9 cellular contexts compared by ENCODE assay signal in genomic region chr22:37260939-37261338, GRCh38. TPM values are rescaled to one million over a fixed set of nuclear protein-coding genes. Genes with fewer than 3 reads are reported as not detected.
DNase-seq lines count a peak whose midpoint lies in the region; ATAC-seq, FAIRE-seq and TF ChIP-seq lines count a peak whose summit lies in the region.
"Had no signal": no experiment of that assay in that cellular context is flagged by ENCODE, and none has a peak within 500 bp of the region (broad histone marks: within the 10 kb centered on the region; RNA-seq: fewer than 3 reads in every experiment).

No MANE protein-coding gene starts in this region.

- H3K27ac ChIP-seq in KMS-11, result no peak overlapping the region

- H3K27me3 Mint-ChIP-seq in T-cell, result peaks cover 0 to 1% of the 10 kb centered on the region in 2 donors

- H3K36me3 ChIP-seq in KMS-11 (ENCODE audit: insufficient read depth), result no peaks in the 10 kb centered on the region

- in situ Hi-C loops in astrocyte of the spinal cord (cut with HindIII; ENCODE audit: low sequenced_read_pairs), result no loop called here

- peak in 29 of 34 experiments; percentile 31 to 66 (median 53) for DNase-seq in T-cell
- peak; percentile 38 for DNase-seq in astrocyte of the spinal cord (ENCODE audit: low read depth, low spot score)
- peak; percentile 81 for DNase-seq in islet precursor cell
- peak; percentile 68 for DNase-seq in stimulated activated CD4-positive, alpha-beta T cell treated with anti-CD3 and anti-CD28 coated beads, Interleukin-4, amount 100 ng/mL, for 24 hours

- peak overlapping the region in 1 of 3 donors; percentile 5 for H3K4me3 Mint-ChIP-seq in T-cell

- no peaks in the 10 kb centered on the region for H3K79me2 ChIP-seq in KMS-11 (ENCODE audit: insufficient read depth, low read depth)

- peak overlapping the region; percentile 50 to 53 for H3K27ac Mint-ChIP-seq in T-cell

- H2AFZ ChIP-seq in KMS-11 (ENCODE audit: low read depth), result peak overlapping the region; percentile 36; the same call in 1 of the 2 replicates

- POLR2A ChIA-PET in T-cell (lab: Charles Lee), result no interaction called here

- H3K27me3 ChIP-seq in KMS-11 (ENCODE audit: insufficient read depth, low read depth), result no peaks in the 10 kb centered on the region

- no peaks in the 10 kb centered on the region for H3K9me3 Mint-ChIP-seq in T-cell

- FAIRE-seq in G401.6 (lab: Jason Lieb, UNC), result peak; percentile 85

- peak; percentile 95 for TF ChIP-seq CTCF in KMS-11 (conservative IDR thresholded peaks at IDR 0.05; ENCODE audit: low read depth, low read length)
- peak; percentile 94 for TF ChIP-seq CTCF in astrocyte of the spinal cord (IDR thresholded peaks at IDR 0.05; ENCODE audit: low read depth, low read length)

- H3K4me1 Mint-ChIP-seq in T-cell, result peaks cover 18 to 25% (median 18%) of the 10 kb centered on the region in 3 donors

- ATAC-seq in T-cell (replicated peaks in 1 of 4) (peak; percentile 70 to 81 (median 76)), HG02623 (IDR thresholded peaks at IDR 0.05; ENCODE audit: unreplicated experiment) (no peak), GM19324 (IDR thresholded peaks at IDR 0.05; ENCODE audit: low FRiP score, unreplicated experiment) (no peak)

- CTCF ChIA-PET in T-cell (lab: Charles Lee), result interaction anchor here (0.8 to 4.7 kb wide), 13 partner anchors 13 to 306 kb away, joined by 3 to 63 read pairs (median 4); partner anchors contain the start of gene RAC2 (in 1 of the 2)

- H3K4me3 ChIP-seq in KMS-11 (IDR thresholded peaks at IDR 0.05; ENCODE audit: insufficient read depth, low read depth, low read length) (no peak overlapping the region), astrocyte of the spinal cord (ENCODE audit: low read depth, low read length) (no peak overlapping the region)

- no peaks in the 10 kb centered on the region for H4K20me1 ChIP-seq in KMS-11 (ENCODE audit: insufficient read depth)

- H3K9ac ChIP-seq in KMS-11, result no peak overlapping the region

- H3K36me3 Mint-ChIP-seq in T-cell, result no peaks in the 10 kb centered on the region

- peaks cover 11% of the 10 kb centered on the region for H3K4me1 ChIP-seq in KMS-11 (ENCODE audit: low read depth, poor library complexity, severe bottlenecking)

- peak overlapping the region; percentile 29; the same call in 1 of the 2 replicates for H3K4me2 ChIP-seq in KMS-11

RNA-seq across cellular contexts. Expression of gene RAC2, which starts 16.9 kb away (rescaled TPM):
- total RNA-seq in T-cell, result 100 to 1,000 TPM; 353 to 413 (median 385) TPM

RNA-seq across cellular contexts. Expression of gene CYTH4, which starts 21.4 kb away (rescaled TPM):
- total RNA-seq in T-cell, result 100 to 1,000 TPM; 146 to 181 (median 151) TPM

RNA-seq across cellular contexts. Expression of gene SSTR3, which starts 48.7 kb away (rescaled TPM):
- 1 to 10 TPM; 4.6 to 8.7 (median 5.3) TPM for total RNA-seq in T-cell
- total RNA-seq: subcutaneous adipose tissue had no signal

Comparison
In these comparisons a context has a peak if more than half of its experiments do, and no peak if none do; other contexts are left out.
1. ATAC-seq: peak in T-cell (4 of 4); none in HG02623 (single experiment) and GM19324 (single experiment).
2. Peak in every context shown above with its lines, with median percentiles within 50 percentile points of each other: DNase-seq.